ENCODE assay signal across 12 cellular contexts in genomic region chr6:102114402-102114801, GRCh38.
A peak's percentile ranks its signal among the peaks of the same experiment; 100 is the strongest.
DNase-seq lines count a peak whose midpoint lies in the region; ATAC-seq and TF ChIP-seq lines count a peak whose summit lies in the region.
"Had no signal": no experiment of that assay in that cellular context is flagged by ENCODE, and none has a peak within 500 bp of the region (broad histone marks: within the 10 kb centered on the region; RNA-seq: fewer than 3 reads in every experiment).

No MANE protein-coding gene starts in this region.

- no peaks in the 10 kb centered on the region for H3K27me3 ChIP-seq in left ventricle myocardium inferior (ENCODE audit: low read depth)

- no peak overlapping the region for H3K27ac ChIP-seq in left ventricle myocardium inferior (replicated peaks)

- TF ChIP-seq CTCF in GM12874 (IDR thresholded peaks at IDR 0.05; ENCODE audit: insufficient read depth, low read depth, low read length) (peak; percentile 45), left ventricle myocardium inferior (IDR thresholded peaks at IDR 0.05; ENCODE audit: borderline replicate concordance) (no peak)

- intact Hi-C loops in cardiac septum (cut with DNase I) (no loop called here), left ventricle myocardium inferior (cut with micrococcal nuclease) (no loop called here)

- peaks cover 29% of the 10 kb centered on the region for H3K9me3 ChIP-seq in left ventricle myocardium inferior (replicated peaks)

- H3K36me3 ChIP-seq in left ventricle myocardium inferior = no peaks in the 10 kb centered on the region

- H3K4me1 ChIP-seq in left ventricle myocardium inferior = no peaks in the 10 kb centered on the region

- DNase-seq in NCI-H748 (lab: John Stamatoyannopoulos, UW; ENCODE audit: unreplicated experiment) (peak; percentile 45), left kidney (ENCODE audit: low read depth, low spot score) (peak; percentile 2), cardiac septum (ENCODE audit: low spot score) (no peak), left ventricle myocardium inferior (no peak), cerebellar nuclear complex (lab: John Stamatoyannopoulos, UW) (no peak)
- DNase-seq: activated CD4-positive, alpha-beta T cell treated with anti-CD3 and anti-CD28 coated beads, Interleukin-2, amount 50 U/mL, for 48 hours; GF-D8; NCI-H226 had no signal

- no peak overlapping the region for H3K4me3 ChIP-seq in left ventricle myocardium inferior

- ATAC-seq in HG02870 (IDR thresholded peaks at IDR 0.05; ENCODE audit: unreplicated experiment) (peak; percentile 68), GM21381 (IDR thresholded peaks at IDR 0.05; ENCODE audit: unreplicated experiment) (no peak)
- ATAC-seq: natural killer cell treated with Interleukin-12 subunit alpha and Interleukin-12 subunit beta and Interleukin-15 and Interleukin-18, amount 100 ng/mL, for 72 hours had no signal

Comparison
In these comparisons a context has a peak if more than half of its experiments do, and no peak if none do; other contexts are left out.
1. DNase-seq: peak in NCI-H748 (single experiment) and left kidney (single experiment); none in cardiac septum (single experiment), left ventricle myocardium inferior (single experiment) and cerebellar nuclear complex (0 of 2).